Comparison of ENCODE assay signal across 28 cellular contexts in the genomic region with DNA sequence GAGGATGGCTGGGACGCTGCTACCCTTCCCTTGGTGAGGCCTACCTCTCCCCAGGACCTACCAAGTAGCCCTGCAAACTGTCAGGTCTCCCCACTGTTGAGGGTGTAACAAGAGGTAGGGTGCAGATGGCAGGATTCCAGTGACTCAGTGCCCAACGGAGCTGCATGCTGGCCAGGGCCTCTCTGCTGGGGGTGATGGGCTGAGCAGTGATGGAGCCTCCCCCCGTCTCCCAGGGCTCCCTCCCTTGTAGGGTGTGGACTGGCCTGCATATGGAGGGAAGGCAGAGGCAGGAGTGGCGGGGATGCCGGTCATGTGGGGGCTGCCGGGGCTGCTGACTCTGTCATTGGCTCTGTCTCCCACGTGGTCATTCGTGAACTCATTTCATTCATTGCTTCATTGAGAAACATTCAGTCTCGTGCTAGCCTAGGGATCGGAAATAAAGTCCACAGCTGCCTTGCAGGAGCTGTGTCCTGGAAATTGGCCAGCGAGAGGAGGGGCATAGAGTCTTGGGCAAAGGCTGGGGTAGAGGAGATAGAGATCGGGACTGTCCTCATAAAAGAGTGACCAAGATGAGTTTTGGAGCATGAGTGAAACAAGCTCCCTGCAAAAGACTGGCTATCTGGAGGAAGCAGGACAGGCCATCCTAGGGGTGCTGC. TPM values are rescaled to one million over a fixed set of nuclear protein-coding genes. Genes with fewer than 3 reads are reported as not detected.
"Had no signal": no experiment of that assay in that cellular context is flagged by ENCODE, and none has a peak within 500 bp of the region (broad histone marks: within the 10 kb centered on the region; RNA-seq: fewer than 3 reads in every experiment).

No MANE protein-coding gene starts in this region.

- DNase-seq: activated CD4-positive, alpha-beta memory T cell treated with anti-CD3 and anti-CD28 coated beads, Interleukin-2, amount 10 ng/mL, durations not matched to agents 7 days and 5 days; activated CD4-positive, alpha-beta T cell treated with anti-CD3 and anti-CD28 coated beads for 1 hour; activated CD8-positive, alpha-beta memory T cell treated with anti-CD3 and anti-CD28 coated beads, Interleukin-2, amount 50 U/mL, for 48 hours; activated T-cell treated with anti-CD3 and anti-CD28 coated beads, Interleukin-2, amount 50 U/mL, for 24 hours; endodermal cell; foreskin keratinocyte; islet precursor cell; left ventricle myocardium inferior; mammary epithelial cell; nephron progenitor cell; pancreas; psoas muscle; sigmoid colon; small intestine; stimulated activated CD4-positive, alpha-beta T cell treated with anti-CD3 and anti-CD28 coated beads, Interleukin-4, amount 100 ng/mL, for 24 hours; trophoblast cell had no signal

- ATAC-seq: esophagus mucosa; foreskin keratinocyte; pancreas; psoas muscle; stimulated activated effector memory CD8-positive, alpha-beta T cell treated with anti-CD3 and anti-CD28 coated beads, Interleukin-12 subunit alpha, Interleukin-12 subunit beta, amount 100 ng/mL, for 72 hours; WTC11 had no signal

- H3K27me3 Mint-ChIP-seq: activated CD4-positive, alpha-beta T cell treated with anti-CD3 and anti-CD28 coated beads, Interleukin-2, amount 10 ng/mL, durations not matched to agents 7 days and 5 days; activated naive CD4-positive, alpha-beta T cell treated with anti-CD3 and anti-CD28 coated beads, Interleukin-2, amount 50 U/mL, for 24 hours; activated T-cell treated with anti-CD3 and anti-CD28 coated beads, Interleukin-2, amount 50 U/mL, for 24 hours; stimulated activated naive CD8-positive, alpha-beta T cell treated with anti-CD3 and anti-CD28 coated beads, Interleukin-15, Interleukin-2, amounts not matched to agents 100 ng/mL and 50 ng/mL, for 24 hours had no signal

- H3K9me3 Mint-ChIP-seq: activated CD4-positive, alpha-beta memory T cell treated with anti-CD3 and anti-CD28 coated beads, Interleukin-2, amount 10 ng/mL, durations not matched to agents 7 days and 5 days; activated CD4-positive, alpha-beta T cell treated with anti-CD3 and anti-CD28 coated beads, Interleukin-2, amount 10 ng/mL, durations not matched to agents 7 days and 5 days; activated naive CD4-positive, alpha-beta T cell treated with anti-CD3 and anti-CD28 coated beads, Interleukin-2, amount 50 U/mL, for 24 hours; activated T-cell treated with anti-CD3 and anti-CD28 coated beads, Interleukin-2, amount 50 U/mL, for 24 hours; central memory CD8-positive, alpha-beta T cell; dendritic cell treated with granulocyte-macrophage colony-stimulating factor and Interleukin-4, amounts not matched to agents 40 ng/mL and 50 ng/mL, for 4 days; endodermal cell; nephron progenitor cell; stimulated activated effector memory CD8-positive, alpha-beta T cell treated with anti-CD3 and anti-CD28 coated beads, Interleukin-12 subunit alpha, Interleukin-12 subunit beta, amount 100 ng/mL, for 72 hours; stimulated activated naive CD8-positive, alpha-beta T cell treated with anti-CD3 and anti-CD28 coated beads, Interleukin-15, Interleukin-2, amounts not matched to agents 100 ng/mL and 50 ng/mL, for 24 hours; WTC11 had no signal

- H3K27ac Mint-ChIP-seq: activated CD4-positive, alpha-beta memory T cell treated with anti-CD3 and anti-CD28 coated beads, Interleukin-2, amount 10 ng/mL, durations not matched to agents 7 days and 5 days; activated CD4-positive, alpha-beta T cell treated with anti-CD3 and anti-CD28 coated beads, Interleukin-2, amount 10 ng/mL, durations not matched to agents 7 days and 5 days; activated naive CD4-positive, alpha-beta T cell treated with anti-CD3 and anti-CD28 coated beads, Interleukin-2, amount 50 U/mL, for 24 hours; activated T-cell treated with anti-CD3 and anti-CD28 coated beads, Interleukin-2, amount 50 U/mL, for 24 hours; dendritic cell treated with granulocyte-macrophage colony-stimulating factor and Interleukin-4, amounts not matched to agents 40 ng/mL and 50 ng/mL, for 4 days; endodermal cell; nephron progenitor cell; stimulated activated effector memory CD8-positive, alpha-beta T cell treated with anti-CD3 and anti-CD28 coated beads, Interleukin-12 subunit alpha, Interleukin-12 subunit beta, amount 100 ng/mL, for 72 hours; stimulated activated naive CD8-positive, alpha-beta T cell treated with anti-CD3 and anti-CD28 coated beads, Interleukin-15, Interleukin-2, amounts not matched to agents 100 ng/mL and 50 ng/mL, for 24 hours; WTC11 had no signal

- H3K36me3 Mint-ChIP-seq: activated naive CD4-positive, alpha-beta T cell treated with anti-CD3 and anti-CD28 coated beads, Interleukin-2, amount 50 U/mL, for 24 hours; stimulated activated effector memory CD8-positive, alpha-beta T cell treated with anti-CD3 and anti-CD28 coated beads, Interleukin-12 subunit alpha, Interleukin-12 subunit beta, amount 100 ng/mL, for 72 hours; WTC11 had no signal

- H3K4me1 Mint-ChIP-seq: activated CD4-positive, alpha-beta memory T cell treated with anti-CD3 and anti-CD28 coated beads, Interleukin-2, amount 10 ng/mL, durations not matched to agents 7 days and 5 days; central memory CD8-positive, alpha-beta T cell; endodermal cell; stimulated activated effector memory CD8-positive, alpha-beta T cell treated with anti-CD3 and anti-CD28 coated beads, Interleukin-12 subunit alpha, Interleukin-12 subunit beta, amount 100 ng/mL, for 72 hours had no signal

- H3K4me3 Mint-ChIP-seq: activated CD4-positive, alpha-beta memory T cell treated with anti-CD3 and anti-CD28 coated beads, Interleukin-2, amount 10 ng/mL, durations not matched to agents 7 days and 5 days; activated CD4-positive, alpha-beta T cell treated with anti-CD3 and anti-CD28 coated beads, Interleukin-2, amount 10 ng/mL, durations not matched to agents 7 days and 5 days; activated T-cell treated with anti-CD3 and anti-CD28 coated beads, Interleukin-2, amount 50 U/mL, for 24 hours; central memory CD8-positive, alpha-beta T cell; dendritic cell treated with granulocyte-macrophage colony-stimulating factor and Interleukin-4, amounts not matched to agents 40 ng/mL and 50 ng/mL, for 4 days; endodermal cell; nephron progenitor cell; stimulated activated effector memory CD8-positive, alpha-beta T cell treated with anti-CD3 and anti-CD28 coated beads, Interleukin-12 subunit alpha, Interleukin-12 subunit beta, amount 100 ng/mL, for 72 hours; stimulated activated naive CD8-positive, alpha-beta T cell treated with anti-CD3 and anti-CD28 coated beads, Interleukin-15, Interleukin-2, amounts not matched to agents 100 ng/mL and 50 ng/mL, for 24 hours; WTC11 had no signal

- H3K27ac ChIP-seq: foreskin keratinocyte, hepatocyte, left ventricle myocardium inferior, pancreas, psoas muscle, sigmoid colon, thoracic aorta had no signal

RNA-seq across cellular contexts. Expression of gene DISP3, which starts 22.9 kb away (rescaled TPM):
- total RNA-seq: bronchial epithelial cell, esophagus mucosa, left ventricle myocardium inferior, subcutaneous adipose tissue, thoracic aorta had no signal
- polyA plus RNA-seq: hepatocyte had no signal
